ENCODE assay signal across 17 cellular contexts in the genomic region with DNA sequence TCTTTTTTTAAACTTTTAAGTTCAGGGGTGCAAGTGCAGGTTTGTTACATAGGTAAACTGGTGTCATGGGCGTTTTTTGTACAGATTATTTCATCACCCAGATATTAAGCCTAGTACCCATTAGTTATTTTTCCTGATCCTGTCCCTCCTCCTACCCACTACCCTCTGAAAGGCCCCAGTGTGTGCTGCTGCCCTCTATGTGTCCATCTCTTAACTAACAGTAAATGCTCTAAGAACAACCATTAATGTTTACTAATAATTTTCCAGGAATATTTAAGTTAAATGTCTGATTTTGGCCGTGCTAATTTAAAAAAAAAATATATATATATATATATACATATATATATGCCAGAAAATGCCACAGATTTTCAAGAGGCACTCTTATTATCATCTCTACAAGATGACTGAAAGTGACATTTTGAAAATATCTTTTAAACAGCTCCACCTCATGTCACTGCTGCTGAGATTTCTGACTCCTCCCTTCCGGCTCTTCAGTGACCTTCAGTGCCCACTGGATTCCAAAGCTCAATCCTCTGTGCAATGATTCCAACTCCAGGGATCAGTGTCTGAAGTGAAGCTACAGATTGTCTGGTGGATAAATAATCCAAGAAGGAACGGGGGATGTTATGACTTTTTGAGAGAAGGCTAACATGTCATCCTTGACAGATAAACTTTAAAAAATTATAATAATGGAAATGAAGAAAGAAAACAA.
"Had no signal": no experiment of that assay in that cellular context is flagged by ENCODE, and none has a peak within 500 bp of the region (broad histone marks: within the 10 kb centered on the region; RNA-seq: fewer than 3 reads in every experiment).

No MANE protein-coding gene starts in this region.

- ATAC-seq: activated T-helper 17 cell treated with anti-CD3 and anti-CD28 coated beads, Interleukin-2, amount 50 U/mL, for 72 hours; left lung; pancreas; stimulated activated naive B cell treated with anti-CD40 and anti-IgM and Interleukin-4, amounts not matched to agents 10 μg/mL and 1 μg/mL and 100 μg/mL, for 72 hours had no signal

- H3K4me2 ChIP-seq: smooth muscle cell had no signal

- H3K36me3 ChIP-seq: left lung, pancreas had no signal

- H3K4me1 ChIP-seq: left lung had no signal

- H3K4me3 Mint-ChIP-seq: activated B cell treated with CpG ODN at 0.5 μM for 24 hours; activated CD4-positive, alpha-beta T cell treated with anti-CD3 and anti-CD28 coated beads, Interleukin-2, amount 10 ng/mL, durations not matched to agents 24 days and 14 days; activated naive CD4-positive, alpha-beta T cell treated with anti-CD3 and anti-CD28 coated beads for 36 hours; activated T-helper 17 cell treated with anti-CD3 and anti-CD28 coated beads, Interleukin-2, amount 50 U/mL, for 72 hours; stimulated activated naive B cell treated with anti-CD40 and anti-IgM and Interleukin-4, amounts not matched to agents 10 μg/mL and 1 μg/mL and 100 μg/mL, for 72 hours had no signal

- H3K4me1 Mint-ChIP-seq: activated B cell treated with CpG ODN at 0.5 μM for 24 hours; activated CD4-positive, alpha-beta T cell treated with anti-CD3 and anti-CD28 coated beads, Interleukin-2, amount 10 ng/mL, durations not matched to agents 24 days and 14 days; activated T-helper 17 cell treated with anti-CD3 and anti-CD28 coated beads, Interleukin-2, amount 50 U/mL, for 72 hours; stimulated activated naive B cell treated with anti-CD40 and anti-IgM and Interleukin-4, amounts not matched to agents 10 μg/mL and 1 μg/mL and 100 μg/mL, for 72 hours had no signal

- H3K4me3 ChIP-seq: left lung, pancreas, smooth muscle cell had no signal

- DNase-seq: activated B cell treated with CpG ODN at 0.5 μM for 24 hours; activated CD4-positive, alpha-beta T cell treated with anti-CD3 and anti-CD28 coated beads, Interleukin-2, amount 10 ng/mL, durations not matched to agents 24 days and 14 days; activated naive CD4-positive, alpha-beta T cell treated with anti-CD3 and anti-CD28 coated beads for 36 hours; caudate nucleus; cortex of kidney; effector memory CD4-positive, alpha-beta T cell; left lung; mesendoderm; pancreas; retina; stimulated activated CD4-positive, alpha-beta T cell treated with anti-CD3 and anti-CD28 coated beads, Interleukin-1b, Interleukin-23, amount 100 ng/mL, for 48 hours; stimulated activated naive B cell treated with anti-CD40 and anti-IgM and Interleukin-4, amounts not matched to agents 10 μg/mL and 1 μg/mL and 100 μg/mL, for 72 hours; T-helper 1 cell; trophoblast cell had no signal

- H3K9me3 Mint-ChIP-seq: activated B cell treated with CpG ODN at 0.5 μM for 24 hours; activated CD4-positive, alpha-beta T cell treated with anti-CD3 and anti-CD28 coated beads, Interleukin-2, amount 10 ng/mL, durations not matched to agents 24 days and 14 days; activated naive CD4-positive, alpha-beta T cell treated with anti-CD3 and anti-CD28 coated beads for 36 hours; activated T-helper 17 cell treated with anti-CD3 and anti-CD28 coated beads, Interleukin-2, amount 50 U/mL, for 72 hours; stimulated activated naive B cell treated with anti-CD40 and anti-IgM and Interleukin-4, amounts not matched to agents 10 μg/mL and 1 μg/mL and 100 μg/mL, for 72 hours had no signal

- H3K27me3 Mint-ChIP-seq: activated B cell treated with CpG ODN at 0.5 μM for 24 hours; activated T-helper 17 cell treated with anti-CD3 and anti-CD28 coated beads, Interleukin-2, amount 50 U/mL, for 72 hours; stimulated activated naive B cell treated with anti-CD40 and anti-IgM and Interleukin-4, amounts not matched to agents 10 μg/mL and 1 μg/mL and 100 μg/mL, for 72 hours had no signal

- H3K27me3 ChIP-seq: left lung, pancreas had no signal

- H3K27ac Mint-ChIP-seq: activated B cell treated with CpG ODN at 0.5 μM for 24 hours; activated CD4-positive, alpha-beta T cell treated with anti-CD3 and anti-CD28 coated beads, Interleukin-2, amount 10 ng/mL, durations not matched to agents 24 days and 14 days; activated naive CD4-positive, alpha-beta T cell treated with anti-CD3 and anti-CD28 coated beads for 36 hours; activated T-helper 17 cell treated with anti-CD3 and anti-CD28 coated beads, Interleukin-2, amount 50 U/mL, for 72 hours; stimulated activated naive B cell treated with anti-CD40 and anti-IgM and Interleukin-4, amounts not matched to agents 10 μg/mL and 1 μg/mL and 100 μg/mL, for 72 hours had no signal

- H3K27ac ChIP-seq: epithelial cell of prostate, left lung, pancreas had no signal

- H3K9me3 ChIP-seq: left lung, pancreas had no signal
